Comparison of ENCODE assay signal across 1 cellular context in genomic region chr2:169823996-169824372, GRCh38.
A peak's percentile ranks its signal among the peaks of the same experiment; 100 is the strongest.
TF ChIP-seq lines count a peak whose summit lies in the region.

No MANE protein-coding gene starts in this region.

TF ChIP-seq in HepG2, 621 proteins besides CTCF, POLR2A, EP300 and RAD21:
- TF ChIP-seq ZNF891 (CRISPR knock-in tag; IDR thresholded peaks at IDR 0.05) = no peak
- no peak for TF ChIP-seq NR2F1 (CRISPR knock-in tag; IDR thresholded peaks at IDR 0.05)
- no peak for TF ChIP-seq ZNF768 (CRISPR knock-in tag; IDR thresholded peaks at IDR 0.05)
- 0 out of 2 replicates have a peak, but pooled peaks have one; percentile 9 for TF ChIP-seq MTERF4 (CRISPR knock-in tag; IDR thresholded peaks at IDR 0.05)
- TF ChIP-seq ATF4 (CRISPR knock-in tag; IDR thresholded peaks at IDR 0.05) = 0 out of 4 replicates have a peak, but pooled peaks of 1 of the 2 experiments have one; percentile 4
- 0 out of 2 replicates have a peak, but pooled peaks have one; percentile 15 for TF ChIP-seq ZNF879 (CRISPR knock-in tag; IDR thresholded peaks at IDR 0.05)
- no peak for TF ChIP-seq SATB2 (CRISPR knock-in tag; IDR thresholded peaks at IDR 0.05)
- TF ChIP-seq ZSCAN22 (CRISPR knock-in tag; IDR thresholded peaks at IDR 0.05) = no peak
- no peak for TF ChIP-seq DBP (CRISPR knock-in tag; IDR thresholded peaks at IDR 0.05; ENCODE audit: not compliant biosample characterization)
- TF ChIP-seq CREBL2 (CRISPR knock-in tag; IDR thresholded peaks at IDR 0.05; ENCODE audit: borderline replicate concordance) = no peak
- no peak for TF ChIP-seq RAD51 (IDR thresholded peaks at IDR 0.05; ENCODE audit: borderline replicate concordance)
- TF ChIP-seq PRMT3 (CRISPR knock-in tag; IDR thresholded peaks at IDR 0.05; ENCODE audit: borderline replicate concordance, low read depth) = no peak
- no peak for TF ChIP-seq THAP9 (CRISPR knock-in tag; IDR thresholded peaks at IDR 0.05; ENCODE audit: borderline replicate concordance)
- no peak for TF ChIP-seq NCOA1 (CRISPR knock-in tag; IDR thresholded peaks at IDR 0.05)
- TF ChIP-seq RARA (CRISPR knock-in tag; IDR thresholded peaks at IDR 0.05) = no peak
- TF ChIP-seq EHMT2 (IDR thresholded peaks at IDR 0.05; ENCODE audit: borderline replicate concordance, low read depth, low read length) = no peak
- no peak for TF ChIP-seq HMG20B (CRISPR knock-in tag; conservative IDR thresholded peaks at IDR 0.05)
- no peak for TF ChIP-seq ELF4 (CRISPR knock-in tag; IDR thresholded peaks at IDR 0.05; ENCODE audit: borderline replicate concordance)
- TF ChIP-seq IRX3 (CRISPR knock-in tag; IDR thresholded peaks at IDR 0.05; ENCODE audit: borderline replicate concordance, low read depth) = 0 out of 2 replicates have a peak, but pooled peaks have one; percentile 8
- peak; percentile 18; the same call in 1 of the 2 replicates for TF ChIP-seq DRAP1 (CRISPR knock-in tag; IDR thresholded peaks at IDR 0.05)
- TF ChIP-seq MED8 (CRISPR knock-in tag; IDR thresholded peaks at IDR 0.05; ENCODE audit: insufficient replicate concordance) = no peak
- no peak for TF ChIP-seq MEIS1 (CRISPR knock-in tag; IDR thresholded peaks at IDR 0.05; ENCODE audit: borderline replicate concordance)
- no peak for TF ChIP-seq SNAI1 (CRISPR knock-in tag; IDR thresholded peaks at IDR 0.05; ENCODE audit: borderline replicate concordance)
- TF ChIP-seq RXRB (CRISPR knock-in tag; IDR thresholded peaks at IDR 0.05; ENCODE audit: borderline replicate concordance) = 0 out of 2 replicates have a peak, but pooled peaks have one; percentile 1
- no peak for TF ChIP-seq TOE1 (CRISPR knock-in tag; IDR thresholded peaks at IDR 0.05)
- TF ChIP-seq ZNF550 (CRISPR knock-in tag; IDR thresholded peaks at IDR 0.05; ENCODE audit: borderline replicate concordance) = no peak
- TF ChIP-seq KLF11 (CRISPR knock-in tag; IDR thresholded peaks at IDR 0.05) = no peak
- no peak for TF ChIP-seq KDM2A (CRISPR knock-in tag; IDR thresholded peaks at IDR 0.05; ENCODE audit: borderline replicate concordance, low read depth)
- no peak for TF ChIP-seq E2F5 (CRISPR knock-in tag; conservative IDR thresholded peaks at IDR 0.05)
- TF ChIP-seq MYPOP (CRISPR knock-in tag; IDR thresholded peaks at IDR 0.05) = no peak
- no peak for TF ChIP-seq ADNP (CRISPR knock-in tag; IDR thresholded peaks at IDR 0.05)
- TF ChIP-seq SUZ12 (IDR thresholded peaks at IDR 0.05; ENCODE audit: low read depth, low read length) = no peak
- TF ChIP-seq FOXA1 (IDR thresholded peaks at IDR 0.05) = no peak
- no peak for TF ChIP-seq FOXA1 (CRISPR knock-in tag; IDR thresholded peaks at IDR 0.05)
- TF ChIP-seq ZNF234 (CRISPR knock-in tag; conservative IDR thresholded peaks at IDR 0.05) = no peak
- no peak for TF ChIP-seq ZNF619 (CRISPR knock-in tag; IDR thresholded peaks at IDR 0.05)
- no peak for TF ChIP-seq ZC3H13 (CRISPR knock-in tag; IDR thresholded peaks at IDR 0.05)
- TF ChIP-seq KAT7 (CRISPR knock-in tag; IDR thresholded peaks at IDR 0.05; ENCODE audit: borderline replicate concordance) = no peak
